Comparison of ENCODE assay signal across 16 cellular contexts in the genomic region with DNA sequence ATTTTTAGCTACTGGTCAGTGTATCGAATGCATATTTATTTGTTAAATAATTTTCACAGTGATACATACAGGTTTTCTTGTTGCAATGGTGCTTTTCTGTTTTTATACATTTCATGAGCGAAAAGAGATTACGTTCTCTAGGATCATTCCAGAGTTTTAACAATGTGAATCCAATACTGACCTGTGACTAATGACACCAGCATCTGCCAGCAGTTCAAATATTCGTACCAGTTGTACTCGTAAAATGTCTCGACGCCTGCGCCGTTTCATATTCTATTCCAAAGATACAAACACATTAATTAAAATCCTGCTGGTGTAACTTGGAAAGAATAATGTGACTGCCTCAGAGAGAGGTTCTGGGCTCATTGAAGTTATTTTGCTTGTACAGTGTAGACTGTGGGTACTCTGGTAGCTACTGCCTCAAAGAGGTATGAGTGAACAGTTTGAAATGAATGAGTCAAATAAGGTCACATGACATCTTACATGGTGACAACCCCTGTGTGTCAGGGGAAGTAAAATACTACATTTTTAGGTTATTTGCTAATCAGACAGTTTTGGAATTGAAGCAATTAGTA.
DNase-seq lines count a peak whose midpoint lies in the region; ATAC-seq, FAIRE-seq and TF ChIP-seq lines count a peak whose summit lies in the region.
"Had no signal": no experiment of that assay in that cellular context is flagged by ENCODE, and none has a peak within 500 bp of the region (broad histone marks: within the 10 kb centered on the region; RNA-seq: fewer than 3 reads in every experiment).

No MANE protein-coding gene starts in this region.

- no peaks in the 10 kb centered on the region for H3K27me3 ChIP-seq in adipocyte (replicated peaks; ENCODE audit: control insufficient read depth, insufficient read depth, low read length)
- H3K27me3 ChIP-seq: BLaER1 treated with 17β-estradiol and CSF1 and Interleukin-3, amounts not matched to agents 10 nM and 100 nM; thyroid gland had no signal

- H3K4me3 ChIP-seq in adipocyte (ENCODE audit: low read length) = no peak overlapping the region
- H3K4me3 ChIP-seq in foreskin fibroblast (ENCODE audit: low read depth in 1 of 2, low read length in 2 of 2) = no peak overlapping the region
- H3K4me3 ChIP-seq: BLaER1 treated with 17β-estradiol and CSF1 and Interleukin-3, amounts not matched to agents 10 nM and 100 nM; thyroid gland had no signal

- no peaks in the 10 kb centered on the region for H3K9me3 Mint-ChIP-seq in chondrocyte (ENCODE audit: low read depth)
- H3K9me3 Mint-ChIP-seq: activated B cell treated with CpG ODN at 0.5 μM for 24 hours had no signal

- no peaks in the 10 kb centered on the region for H3K4me1 Mint-ChIP-seq in chondrocyte (ENCODE audit: low read depth)

- H3K36me3 ChIP-seq in adipocyte (ENCODE audit: control insufficient read depth, insufficient read depth, low read length, severe bottlenecking) = peaks cover 41% of the 10 kb centered on the region

- peaks cover 6% of the 10 kb centered on the region for H3K4me1 ChIP-seq in adipocyte (ENCODE audit: control insufficient read depth, insufficient read depth, low read length)
- H3K4me1 ChIP-seq: BLaER1 treated with 17β-estradiol and CSF1 and Interleukin-3, amounts not matched to agents 10 nM and 100 nM; thyroid gland had no signal

- H3K36me3 Mint-ChIP-seq in chondrocyte (ENCODE audit: low read depth) = peaks cover 7% of the 10 kb centered on the region

- no peak for TF ChIP-seq POLR2A in H54 (IDR thresholded peaks at IDR 0.05; ENCODE audit: low read depth, low read length)

- H3K9ac ChIP-seq in adipocyte (ENCODE audit: low read length) = no peak overlapping the region
- H3K9ac ChIP-seq: BLaER1 treated with 17β-estradiol and CSF1 and Interleukin-3, amounts not matched to agents 10 nM and 100 nM had no signal

- H3K4me3 Mint-ChIP-seq in chondrocyte (ENCODE audit: unreplicated experiment) = no peak overlapping the region
- H3K4me3 Mint-ChIP-seq: activated B cell treated with CpG ODN at 0.5 μM for 24 hours had no signal

- peak; percentile 45 for FAIRE-seq in H54 (lab: Jason Lieb, UNC)
- FAIRE-seq: frontal cortex had no signal

- no peak overlapping the region for H3K27ac Mint-ChIP-seq in chondrocyte (ENCODE audit: unreplicated experiment)
- H3K27ac Mint-ChIP-seq: activated B cell treated with CpG ODN at 0.5 μM for 24 hours had no signal

- TF ChIP-seq CTCF in foreskin fibroblast (IDR thresholded peaks at IDR 0.05; ENCODE audit: low read depth, low read length) (no peak), chondrocyte (IDR thresholded peaks at IDR 0.05) (no peak)

- in situ Hi-C loops in ACHN (cut with HindIII; ENCODE audit: low pct_ligation_motif_present, low pct_unique_long_range_greater_than_20kb, low sequenced_read_pairs) = loop anchor here (25.0 kb wide), 1 partner anchor 392 kb away; no protein-coding TSS in a partner anchor

- DNase-seq in ACHN (peak; percentile 8), H54 (ENCODE audit: insufficient read length, low spot score) (peak; percentile 4), adipocyte (ENCODE audit: low read depth) (peak; percentile 47), foreskin fibroblast (peak; percentile 68 to 81), Ammon's horn (ENCODE audit: low spot score) (no peak), chondrocyte (ENCODE audit: low spot score) (no peak), iPS-NIHi11 (ENCODE audit: low spot score) (no peak)
- DNase-seq: activated B cell treated with CpG ODN at 0.5 μM for 24 hours, activated T-cell treated with anti-CD3 and anti-CD28 coated beads for 4 hours, dermis blood vessel endothelial cell, DMS79 treated with DMSO at 0.1 percent for 48 hours, NCI-H1436 treated with DMSO at 0.1 percent for 48 hours, thyroid gland had no signal

- no peak for ATAC-seq in HG03521 (IDR thresholded peaks at IDR 0.05; ENCODE audit: unreplicated experiment)

- no peaks in the 10 kb centered on the region for H3K9me3 ChIP-seq in adipocyte (ENCODE audit: control insufficient read depth, low read length)
- H3K9me3 ChIP-seq: BLaER1 treated with 17β-estradiol and CSF1 and Interleukin-3, amounts not matched to agents 10 nM and 100 nM; thyroid gland had no signal

- H3K27me3 Mint-ChIP-seq in chondrocyte (ENCODE audit: low read depth) = no peaks in the 10 kb centered on the region
- H3K27me3 Mint-ChIP-seq: activated B cell treated with CpG ODN at 0.5 μM for 24 hours had no signal

Comparison
In these comparisons a context has a peak if more than half of its experiments do, and no peak if none do; other contexts are left out.
1. DNase-seq: peak in ACHN (single experiment), H54 (single experiment), adipocyte (single experiment) and foreskin fibroblast (2 of 2); none in Ammon's horn (single experiment), chondrocyte (single experiment) and iPS-NIHi11 (single experiment).